Comparison of ENCODE assay signal across 18 cellular contexts in genomic region chr4:131613824-131614216, GRCh38.
A peak's percentile ranks its signal among the peaks of the same experiment; 100 is the strongest.
DNase-seq lines count a peak whose midpoint lies in the region; ATAC-seq, FAIRE-seq and TF ChIP-seq lines count a peak whose summit lies in the region.
"Had no signal": no experiment of that assay in that cellular context is flagged by ENCODE, and none has a peak within 500 bp of the region (broad histone marks: within the 10 kb centered on the region; RNA-seq: fewer than 3 reads in every experiment).

No MANE protein-coding gene starts in this region.

- no peak for TF ChIP-seq CTCF in D721Med (IDR thresholded peaks at IDR 0.05; ENCODE audit: insufficient read depth, missing control alignments)

- peak overlapping the region; percentile 8 for H2AFZ ChIP-seq in ACC112 (ENCODE audit: low read length, unreplicated experiment)

- peaks cover 0 to 17% (median 4%) of the 10 kb centered on the region in 5 donors for H3K9me3 Mint-ChIP-seq in CD8-positive, alpha-beta memory T cell

- no peaks in the 10 kb centered on the region for H3K4me1 Mint-ChIP-seq in CD8-positive, alpha-beta memory T cell

- peak; percentile 99 for ATAC-seq in HG02840 (IDR thresholded peaks at IDR 0.05; ENCODE audit: low FRiP score, unreplicated experiment)
- ATAC-seq in HG03469 (IDR thresholded peaks at IDR 0.05; ENCODE audit: unreplicated experiment), result peak; percentile 94
- ATAC-seq in esophagus mucosa, result no peak
- ATAC-seq: gastroesophageal sphincter had no signal

- DNase-seq in GM19239 (ENCODE audit: insufficient read length, low spot score) (no peak), D721Med (ENCODE audit: insufficient read length, low spot score) (no peak)
- DNase-seq in activated CD4-positive, CD25-positive, alpha-beta regulatory T cell (lab: John Stamatoyannopoulos, UW), result no peak
- DNase-seq in CD8-positive, alpha-beta memory T cell, result no peak
- DNase-seq: activated T-cell treated with anti-CD3 and anti-CD28 coated beads, Interleukin-2, amount 50 U/mL, for 1 hour; naive B cell; NCI-H1105 treated with DMSO at 0.1 percent for 48 hours; NCI-H526; thyroid gland; WERI-Rb-1 had no signal

- no peaks in the 10 kb centered on the region for H3K27me3 ChIP-seq in ACC112 (ENCODE audit: insufficient read depth, low read length)
- no peaks in the 10 kb centered on the region for H3K27me3 ChIP-seq in CD8-positive, alpha-beta memory T cell (ENCODE audit: insufficient read depth, low read length, poor library complexity, severe bottlenecking)
- H3K27me3 ChIP-seq: gastroesophageal sphincter, right atrium auricular region, thyroid gland had no signal

- no peaks in the 10 kb centered on the region for H3K36me3 ChIP-seq in ACC112 (ENCODE audit: insufficient read depth, low read length)
- no peaks in the 10 kb centered on the region for H3K36me3 ChIP-seq in CD8-positive, alpha-beta memory T cell (ENCODE audit: insufficient read depth, low read length)
- H3K36me3 ChIP-seq: gastroesophageal sphincter, right atrium auricular region, thyroid gland, WERI-Rb-1 had no signal

- H3K9me3 ChIP-seq in CD8-positive, alpha-beta memory T cell (ENCODE audit: low read length), result no peaks in the 10 kb centered on the region
- H3K9me3 ChIP-seq: gastroesophageal sphincter, right atrium auricular region, thyroid gland had no signal

- H3K27ac Mint-ChIP-seq in CD8-positive, alpha-beta memory T cell, result no peak overlapping the region
- H3K27ac Mint-ChIP-seq: naive B cell had no signal

- H3K4me3 ChIP-seq in ACC112 (ENCODE audit: low read depth, low read length), result no peak overlapping the region
- no peak overlapping the region for H3K4me3 ChIP-seq in CD8-positive, alpha-beta memory T cell (ENCODE audit: low read length)
- H3K4me3 ChIP-seq: gastroesophageal sphincter, right atrium auricular region, thyroid gland had no signal

- no peaks in the 10 kb centered on the region for H3K36me3 Mint-ChIP-seq in CD8-positive, alpha-beta memory T cell
- H3K36me3 Mint-ChIP-seq: naive B cell had no signal

- H3K79me2 ChIP-seq in ACC112 (ENCODE audit: control insufficient read depth, insufficient read depth, low read length, unreplicated experiment), result no peaks in the 10 kb centered on the region

- CTCF ChIA-PET in CD8-positive, alpha-beta memory T cell (lab: Charles Lee), result no interaction called here

- H3K4me3 Mint-ChIP-seq in CD8-positive, alpha-beta memory T cell, result no peak overlapping the region
- H3K4me3 Mint-ChIP-seq: naive B cell had no signal

- no peaks in the 10 kb centered on the region for H3K27me3 Mint-ChIP-seq in CD8-positive, alpha-beta memory T cell
- H3K27me3 Mint-ChIP-seq: naive B cell had no signal

- POLR2A ChIA-PET in CD8-positive, alpha-beta memory T cell (lab: Charles Lee), result no interaction called here

- H3K4me1 ChIP-seq in ACC112 (ENCODE audit: control insufficient read depth, insufficient read depth, low read length, unreplicated experiment), result peaks cover 27% of the 10 kb centered on the region
- H3K4me1 ChIP-seq in CD8-positive, alpha-beta memory T cell (ENCODE audit: insufficient read depth, low read length), result no peaks in the 10 kb centered on the region
- H3K4me1 ChIP-seq: gastroesophageal sphincter, right atrium auricular region, thyroid gland had no signal

- no peak overlapping the region for H3K27ac ChIP-seq in ACC112 (ENCODE audit: low read depth, low read length)
- no peak overlapping the region for H3K27ac ChIP-seq in CD8-positive, alpha-beta memory T cell (ENCODE audit: low read depth, low read length)
- H3K27ac ChIP-seq: gastroesophageal sphincter, HL-60, right atrium auricular region, thyroid gland, WERI-Rb-1 had no signal

- FAIRE-seq in GM19239 (lab: Jason Lieb, UNC), result peak; percentile 35
- FAIRE-seq in D721Med (lab: Jason Lieb, UNC), result no peak
- FAIRE-seq: astrocyte had no signal
